ENCODE assay signal across 1 cellular context in the genomic region with DNA sequence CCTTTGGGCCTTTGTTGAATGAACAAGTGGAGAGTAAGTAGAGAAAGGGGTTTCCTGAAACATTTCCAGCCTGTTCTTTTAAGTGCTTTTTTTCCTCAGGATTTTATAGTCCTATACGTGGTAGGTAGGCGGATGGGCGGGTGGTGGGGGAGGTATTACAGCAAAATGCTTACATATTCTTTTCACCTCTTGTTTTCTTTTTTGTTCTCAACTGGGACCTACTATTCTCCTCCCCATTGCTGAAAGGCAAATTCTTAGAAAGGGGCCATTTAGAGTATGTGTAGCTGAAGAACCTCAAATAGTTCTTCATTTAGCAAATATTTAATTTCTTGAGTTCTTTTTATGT.
TF ChIP-seq lines count a peak whose summit lies in the region.

No MANE protein-coding gene starts in this region.

TF ChIP-seq in WTC11, 78 proteins besides CTCF, POLR2A, EP300 and RAD21:
- TF ChIP-seq, protein P1, sequence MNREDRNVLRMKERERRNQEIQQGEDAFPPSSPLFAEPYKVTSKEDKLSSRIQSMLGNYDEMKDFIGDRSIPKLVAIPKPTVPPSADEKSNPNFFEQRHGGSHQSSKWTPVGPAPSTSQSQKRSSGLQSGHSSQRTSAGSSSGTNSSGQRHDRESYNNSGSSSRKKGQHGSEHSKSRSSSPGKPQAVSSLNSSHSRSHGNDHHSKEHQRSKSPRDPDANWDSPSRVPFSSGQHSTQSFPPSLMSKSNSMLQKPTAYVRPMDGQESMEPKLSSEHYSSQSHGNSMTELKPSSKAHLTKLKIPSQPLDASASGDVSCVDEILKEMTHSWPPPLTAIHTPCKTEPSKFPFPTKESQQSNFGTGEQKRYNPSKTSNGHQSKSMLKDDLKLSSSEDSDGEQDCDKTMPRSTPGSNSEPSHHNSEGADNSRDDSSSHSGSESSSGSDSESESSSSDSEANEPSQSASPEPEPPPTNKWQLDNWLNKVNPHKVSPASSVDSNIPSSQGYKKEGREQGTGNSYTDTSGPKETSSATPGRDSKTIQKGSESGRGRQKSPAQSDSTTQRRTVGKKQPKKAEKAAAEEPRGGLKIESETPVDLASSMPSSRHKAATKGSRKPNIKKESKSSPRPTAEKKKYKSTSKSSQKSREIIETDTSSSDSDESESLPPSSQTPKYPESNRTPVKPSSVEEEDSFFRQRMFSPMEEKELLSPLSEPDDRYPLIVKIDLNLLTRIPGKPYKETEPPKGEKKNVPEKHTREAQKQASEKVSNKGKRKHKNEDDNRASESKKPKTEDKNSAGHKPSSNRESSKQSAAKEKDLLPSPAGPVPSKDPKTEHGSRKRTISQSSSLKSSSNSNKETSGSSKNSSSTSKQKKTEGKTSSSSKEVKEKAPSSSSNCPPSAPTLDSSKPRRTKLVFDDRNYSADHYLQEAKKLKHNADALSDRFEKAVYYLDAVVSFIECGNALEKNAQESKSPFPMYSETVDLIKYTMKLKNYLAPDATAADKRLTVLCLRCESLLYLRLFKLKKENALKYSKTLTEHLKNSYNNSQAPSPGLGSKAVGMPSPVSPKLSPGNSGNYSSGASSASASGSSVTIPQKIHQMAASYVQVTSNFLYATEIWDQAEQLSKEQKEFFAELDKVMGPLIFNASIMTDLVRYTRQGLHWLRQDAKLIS (CRISPR knock-in tag; IDR thresholded peaks at IDR 0.05; ENCODE audit: borderline replicate concordance), result no peak
- TF ChIP-seq HMGA2 (CRISPR knock-in tag; IDR thresholded peaks at IDR 0.05) (no peak), NR3C1 (CRISPR knock-in tag; conservative IDR thresholded peaks at IDR 0.05; ENCODE audit: low read depth) (no peak), PRRX2 (CRISPR knock-in tag; IDR thresholded peaks at IDR 0.05) (no peak), CREB1 (CRISPR knock-in tag; IDR thresholded peaks at IDR 0.05) (no peak), CREM (CRISPR knock-in tag; IDR thresholded peaks at IDR 0.05) (no peak)
- TF ChIP-seq, protein P2, sequence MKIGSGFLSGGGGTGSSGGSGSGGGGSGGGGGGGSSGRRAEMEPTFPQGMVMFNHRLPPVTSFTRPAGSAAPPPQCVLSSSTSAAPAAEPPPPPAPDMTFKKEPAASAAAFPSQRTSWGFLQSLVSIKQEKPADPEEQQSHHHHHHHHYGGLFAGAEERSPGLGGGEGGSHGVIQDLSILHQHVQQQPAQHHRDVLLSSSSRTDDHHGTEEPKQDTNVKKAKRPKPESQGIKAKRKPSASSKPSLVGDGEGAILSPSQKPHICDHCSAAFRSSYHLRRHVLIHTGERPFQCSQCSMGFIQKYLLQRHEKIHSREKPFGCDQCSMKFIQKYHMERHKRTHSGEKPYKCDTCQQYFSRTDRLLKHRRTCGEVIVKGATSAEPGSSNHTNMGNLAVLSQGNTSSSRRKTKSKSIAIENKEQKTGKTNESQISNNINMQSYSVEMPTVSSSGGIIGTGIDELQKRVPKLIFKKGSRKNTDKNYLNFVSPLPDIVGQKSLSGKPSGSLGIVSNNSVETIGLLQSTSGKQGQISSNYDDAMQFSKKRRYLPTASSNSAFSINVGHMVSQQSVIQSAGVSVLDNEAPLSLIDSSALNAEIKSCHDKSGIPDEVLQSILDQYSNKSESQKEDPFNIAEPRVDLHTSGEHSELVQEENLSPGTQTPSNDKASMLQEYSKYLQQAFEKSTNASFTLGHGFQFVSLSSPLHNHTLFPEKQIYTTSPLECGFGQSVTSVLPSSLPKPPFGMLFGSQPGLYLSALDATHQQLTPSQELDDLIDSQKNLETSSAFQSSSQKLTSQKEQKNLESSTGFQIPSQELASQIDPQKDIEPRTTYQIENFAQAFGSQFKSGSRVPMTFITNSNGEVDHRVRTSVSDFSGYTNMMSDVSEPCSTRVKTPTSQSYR (CRISPR knock-in tag; IDR thresholded peaks at IDR 0.05), result no peak
- TF ChIP-seq, protein P3, sequence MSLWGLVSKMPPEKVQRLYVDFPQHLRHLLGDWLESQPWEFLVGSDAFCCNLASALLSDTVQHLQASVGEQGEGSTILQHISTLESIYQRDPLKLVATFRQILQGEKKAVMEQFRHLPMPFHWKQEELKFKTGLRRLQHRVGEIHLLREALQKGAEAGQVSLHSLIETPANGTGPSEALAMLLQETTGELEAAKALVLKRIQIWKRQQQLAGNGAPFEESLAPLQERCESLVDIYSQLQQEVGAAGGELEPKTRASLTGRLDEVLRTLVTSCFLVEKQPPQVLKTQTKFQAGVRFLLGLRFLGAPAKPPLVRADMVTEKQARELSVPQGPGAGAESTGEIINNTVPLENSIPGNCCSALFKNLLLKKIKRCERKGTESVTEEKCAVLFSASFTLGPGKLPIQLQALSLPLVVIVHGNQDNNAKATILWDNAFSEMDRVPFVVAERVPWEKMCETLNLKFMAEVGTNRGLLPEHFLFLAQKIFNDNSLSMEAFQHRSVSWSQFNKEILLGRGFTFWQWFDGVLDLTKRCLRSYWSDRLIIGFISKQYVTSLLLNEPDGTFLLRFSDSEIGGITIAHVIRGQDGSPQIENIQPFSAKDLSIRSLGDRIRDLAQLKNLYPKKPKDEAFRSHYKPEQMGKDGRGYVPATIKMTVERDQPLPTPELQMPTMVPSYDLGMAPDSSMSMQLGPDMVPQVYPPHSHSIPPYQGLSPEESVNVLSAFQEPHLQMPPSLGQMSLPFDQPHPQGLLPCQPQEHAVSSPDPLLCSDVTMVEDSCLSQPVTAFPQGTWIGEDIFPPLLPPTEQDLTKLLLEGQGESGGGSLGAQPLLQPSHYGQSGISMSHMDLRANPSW (CRISPR knock-in tag; conservative IDR thresholded peaks at IDR 0.05; ENCODE audit: low read depth), result no peak
- TF ChIP-seq, protein P4, sequence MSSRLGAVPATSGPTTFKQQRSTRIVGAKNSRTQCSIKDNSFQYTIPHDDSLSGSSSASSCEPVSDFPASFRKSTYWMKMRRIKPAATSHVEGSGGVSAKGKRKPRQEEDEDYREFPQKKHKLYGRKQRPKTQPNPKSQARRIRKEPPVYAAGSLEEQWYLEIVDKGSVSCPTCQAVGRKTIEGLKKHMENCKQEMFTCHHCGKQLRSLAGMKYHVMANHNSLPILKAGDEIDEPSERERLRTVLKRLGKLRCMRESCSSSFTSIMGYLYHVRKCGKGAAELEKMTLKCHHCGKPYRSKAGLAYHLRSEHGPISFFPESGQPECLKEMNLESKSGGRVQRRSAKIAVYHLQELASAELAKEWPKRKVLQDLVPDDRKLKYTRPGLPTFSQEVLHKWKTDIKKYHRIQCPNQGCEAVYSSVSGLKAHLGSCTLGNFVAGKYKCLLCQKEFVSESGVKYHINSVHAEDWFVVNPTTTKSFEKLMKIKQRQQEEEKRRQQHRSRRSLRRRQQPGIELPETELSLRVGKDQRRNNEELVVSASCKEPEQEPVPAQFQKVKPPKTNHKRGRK (CRISPR knock-in tag; IDR thresholded peaks at IDR 0.05; ENCODE audit: borderline replicate concordance), result no peak
